In the genomic region with DNA sequence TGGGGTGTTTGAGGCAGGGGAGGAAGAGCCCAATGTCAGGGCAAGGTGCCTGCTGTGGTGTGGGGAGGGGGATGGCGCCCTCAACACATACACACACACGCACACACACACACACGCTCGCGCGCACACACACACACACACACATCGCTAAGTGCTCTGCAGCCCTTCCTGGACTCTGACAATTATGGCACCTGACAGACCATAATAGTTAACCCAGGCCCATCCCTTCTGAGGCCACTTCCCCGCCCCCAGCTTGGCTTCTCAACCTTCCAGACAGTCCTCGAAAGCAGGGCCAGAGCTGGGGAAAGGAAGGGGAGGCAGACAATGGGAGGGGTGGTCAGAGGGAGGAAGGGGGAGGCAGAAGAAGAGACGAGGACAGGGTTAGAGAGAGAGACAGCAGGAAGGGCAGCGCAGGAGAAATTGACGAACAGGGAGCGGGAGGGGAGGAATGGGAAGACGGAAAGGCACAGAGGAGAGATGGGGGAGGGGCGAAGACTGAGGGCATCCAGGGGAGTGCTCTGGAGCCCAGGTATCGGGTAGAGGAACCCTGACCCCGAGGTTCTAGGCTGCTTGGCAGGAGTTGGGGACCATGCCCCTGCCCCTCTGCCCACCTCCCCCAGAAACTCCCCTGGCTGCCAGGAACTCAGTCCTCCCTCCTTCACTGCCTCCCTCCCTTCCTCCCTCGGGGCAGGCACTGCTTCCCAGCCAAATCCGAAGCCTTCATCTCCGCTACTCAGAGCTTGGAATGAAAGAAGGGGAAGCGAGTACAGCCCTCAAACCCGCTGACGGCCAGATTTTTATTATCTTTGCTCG, we compare ENCODE assay signal across 11 cellular contexts. TPM values are rescaled to one million over a fixed set of nuclear protein-coding genes. Genes with fewer than 3 reads are reported as not detected.
DNase-seq lines count a peak whose midpoint lies in the region; ATAC-seq and TF ChIP-seq lines count a peak whose summit lies in the region.
"Had no signal": no experiment of that assay in that cellular context is flagged by ENCODE, and none has a peak within 500 bp of the region (broad histone marks: within the 10 kb centered on the region; RNA-seq: fewer than 3 reads in every experiment).

No MANE protein-coding gene starts in this region.

- no peak for TF ChIP-seq EP300 in transverse colon (IDR thresholded peaks at IDR 0.05; ENCODE audit: low read depth)

- H3K4me3 Mint-ChIP-seq in activated naive CD8-positive, alpha-beta T cell treated with anti-CD3 and anti-CD28 coated beads, Interleukin-2, amount 10 ng/mL, durations not matched to agents 7 days and 5 days = no peak overlapping the region
- no peak overlapping the region for H3K4me3 Mint-ChIP-seq in activated naive CD8-positive, alpha-beta T cell treated with anti-CD3 and anti-CD28 coated beads, Interleukin-2, amount 50 U/mL, for 24 hours
- H3K4me3 Mint-ChIP-seq: B cell, T-cell had no signal

- POLR2A ChIA-PET in activated naive CD8-positive, alpha-beta T cell treated with anti-CD3 and anti-CD28 coated beads, Interleukin-2, amount 10 ng/mL, durations not matched to agents 7 days and 5 days (lab: Charles Lee) = no interaction called here

- H3K27ac ChIP-seq in transverse colon = peak overlapping the region; percentile 20 to 61 (median 41)
- H3K27ac ChIP-seq: pancreas had no signal

- TF ChIP-seq POLR2A in transverse colon (IDR thresholded peaks at IDR 0.05) = no peak

- no peaks in the 10 kb centered on the region for H3K9me3 Mint-ChIP-seq in activated naive CD8-positive, alpha-beta T cell treated with anti-CD3 and anti-CD28 coated beads, Interleukin-2, amount 10 ng/mL, durations not matched to agents 7 days and 5 days
- H3K9me3 Mint-ChIP-seq in activated naive CD8-positive, alpha-beta T cell treated with anti-CD3 and anti-CD28 coated beads, Interleukin-2, amount 50 U/mL, for 24 hours = no peaks in the 10 kb centered on the region
- H3K9me3 Mint-ChIP-seq: T-cell had no signal

- peaks cover 71% of the 10 kb centered on the region for H3K27me3 Mint-ChIP-seq in activated naive CD8-positive, alpha-beta T cell treated with anti-CD3 and anti-CD28 coated beads, Interleukin-2, amount 10 ng/mL, durations not matched to agents 7 days and 5 days
- peaks cover 61% of the 10 kb centered on the region for H3K27me3 Mint-ChIP-seq in activated naive CD8-positive, alpha-beta T cell treated with anti-CD3 and anti-CD28 coated beads, Interleukin-2, amount 50 U/mL, for 24 hours

- H3K36me3 Mint-ChIP-seq in activated naive CD8-positive, alpha-beta T cell treated with anti-CD3 and anti-CD28 coated beads, Interleukin-2, amount 10 ng/mL, durations not matched to agents 7 days and 5 days = no peaks in the 10 kb centered on the region
- no peaks in the 10 kb centered on the region for H3K36me3 Mint-ChIP-seq in activated naive CD8-positive, alpha-beta T cell treated with anti-CD3 and anti-CD28 coated beads, Interleukin-2, amount 50 U/mL, for 24 hours (ENCODE audit: low read depth)
- H3K36me3 Mint-ChIP-seq: T-cell had no signal

- 0 to 12% methylated on average over 2 to 24 of the region's 24 CpGs for WGBS in transverse colon (ENCODE audit: low coverage in 1 of 2), 2 donors

- ATAC-seq in activated naive CD8-positive, alpha-beta T cell treated with anti-CD3 and anti-CD28 coated beads, Interleukin-2, amount 10 ng/mL, durations not matched to agents 7 days and 5 days (ENCODE audit: low read depth) = no peak
- no peak for ATAC-seq in activated naive CD8-positive, alpha-beta T cell treated with anti-CD3 and anti-CD28 coated beads, Interleukin-2, amount 50 U/mL, for 24 hours
- no peak for ATAC-seq in GM18498 (IDR thresholded peaks at IDR 0.05; ENCODE audit: unreplicated experiment)
- ATAC-seq: pancreas, T-cell had no signal

- peak; percentile 34 for DNase-seq in activated naive CD8-positive, alpha-beta T cell treated with anti-CD3 and anti-CD28 coated beads, Interleukin-2, amount 10 ng/mL, durations not matched to agents 7 days and 5 days
- DNase-seq in activated naive CD8-positive, alpha-beta T cell treated with anti-CD3 and anti-CD28 coated beads, Interleukin-2, amount 50 U/mL, for 24 hours = no peak
- peak; percentile 87 for DNase-seq in NCI-H510A treated with DMSO at 0.1 percent for 48 hours (lab: John Stamatoyannopoulos, UW)
- peak; percentile 82 for DNase-seq in transverse colon
- no peak for DNase-seq in midbrain (lab: John Stamatoyannopoulos, UW)
- no peak for DNase-seq in SKM-1 treated with dmso at 0.1 percent for 144 hours (lab: John Stamatoyannopoulos, UW; ENCODE audit: unreplicated experiment)
- DNase-seq: pancreas, T-cell had no signal

- H3K9me3 ChIP-seq in iPS-15b (ENCODE audit: control insufficient read depth, insufficient read depth, low read length) (no peaks in the 10 kb centered on the region), transverse colon (no peaks in the 10 kb centered on the region)
- H3K9me3 ChIP-seq: pancreas had no signal

- H3K27ac Mint-ChIP-seq in activated naive CD8-positive, alpha-beta T cell treated with anti-CD3 and anti-CD28 coated beads, Interleukin-2, amount 10 ng/mL, durations not matched to agents 7 days and 5 days = no peak overlapping the region
- H3K27ac Mint-ChIP-seq in activated naive CD8-positive, alpha-beta T cell treated with anti-CD3 and anti-CD28 coated beads, Interleukin-2, amount 50 U/mL, for 24 hours = no peak overlapping the region
- H3K27ac Mint-ChIP-seq: B cell, T-cell had no signal

- in situ Hi-C loops in transverse colon (cut with MboI; ENCODE audit: low pct_ligation_motif_present in 1 of 4, low pct_unique_long_range_greater_than_20kb in 1 of 4, low sequenced_read_pairs in 3 of 4) = no loop called here

- H3K27me3 ChIP-seq in iPS-15b (ENCODE audit: control insufficient read depth, insufficient read depth, low read length) = peaks cover 60% of the 10 kb centered on the region
- peaks cover 25% of the 10 kb centered on the region for H3K27me3 ChIP-seq in transverse colon
- H3K27me3 ChIP-seq: pancreas had no signal

- intact Hi-C loops in transverse colon (cut with DNase I; ENCODE audit: low total_unique reads) = loop anchor here (10.0 kb wide), 1 partner anchor 63 kb away; no protein-coding TSS in a partner anchor

- H3K4me1 Mint-ChIP-seq in activated naive CD8-positive, alpha-beta T cell treated with anti-CD3 and anti-CD28 coated beads, Interleukin-2, amount 10 ng/mL, durations not matched to agents 7 days and 5 days = peaks cover 12% of the 10 kb centered on the region
- peaks cover 9% of the 10 kb centered on the region for H3K4me1 Mint-ChIP-seq in activated naive CD8-positive, alpha-beta T cell treated with anti-CD3 and anti-CD28 coated beads, Interleukin-2, amount 50 U/mL, for 24 hours

- H3K4me1 ChIP-seq in iPS-15b (ENCODE audit: control insufficient read depth, insufficient read depth, low read length) (peaks cover 30% of the 10 kb centered on the region), transverse colon (peaks cover 12 to 31% (median 19%) of the 10 kb centered on the region in 4 donors)

- H3K4me3 ChIP-seq in iPS-15b (ENCODE audit: low read depth, low read length) = peak overlapping the region; percentile 54
- H3K4me3 ChIP-seq in transverse colon = peak overlapping the region in 1 of 4 donors; percentile 27
- H3K4me3 ChIP-seq: pancreas had no signal

- H3K9ac ChIP-seq in iPS-15b (ENCODE audit: low read depth, low read length) = no peak overlapping the region

- no peak for TF ChIP-seq CTCF in transverse colon (IDR thresholded peaks at IDR 0.05)

- H3K36me3 ChIP-seq in iPS-15b (ENCODE audit: control insufficient read depth, insufficient read depth, low read length) (no peaks in the 10 kb centered on the region), transverse colon (no peaks in the 10 kb centered on the region)
- H3K36me3 ChIP-seq: pancreas had no signal

RNA-seq across cellular contexts. Expression of a gene that starts 4.0 kb away (rescaled TPM):
- total RNA-seq in activated naive CD8-positive, alpha-beta T cell treated with anti-CD3 and anti-CD28 coated beads, Interleukin-2, amount 10 ng/mL, durations not matched to agents 7 days and 5 days = under 1 TPM in 1 of 2 experiments, not detected in 1; 0.11 TPM
- 1 to 10 TPM; 1.8 to 8.8 (median 5.2) TPM for total RNA-seq in transverse colon

Comparison
In these comparisons a context has a peak if more than half of its experiments do, and no peak if none do; other contexts are left out.
1. DNase-seq: peak in activated naive CD8-positive, alpha-beta T cell treated with anti-CD3 and anti-CD28 coated beads, Interleukin-2, amount 10 ng/mL, durations not matched to agents 7 days and 5 days (single experiment), NCI-H510A treated with DMSO at 0.1 percent for 48 hours (single experiment) and transverse colon (single experiment); none in activated naive CD8-positive, alpha-beta T cell treated with anti-CD3 and anti-CD28 coated beads, Interleukin-2, amount 50 U/mL, for 24 hours (single experiment), midbrain (single experiment) and SKM-1 treated with dmso at 0.1 percent for 144 hours (single experiment).